Comparison of ENCODE assay signal across 9 cellular contexts in the genomic region with DNA sequence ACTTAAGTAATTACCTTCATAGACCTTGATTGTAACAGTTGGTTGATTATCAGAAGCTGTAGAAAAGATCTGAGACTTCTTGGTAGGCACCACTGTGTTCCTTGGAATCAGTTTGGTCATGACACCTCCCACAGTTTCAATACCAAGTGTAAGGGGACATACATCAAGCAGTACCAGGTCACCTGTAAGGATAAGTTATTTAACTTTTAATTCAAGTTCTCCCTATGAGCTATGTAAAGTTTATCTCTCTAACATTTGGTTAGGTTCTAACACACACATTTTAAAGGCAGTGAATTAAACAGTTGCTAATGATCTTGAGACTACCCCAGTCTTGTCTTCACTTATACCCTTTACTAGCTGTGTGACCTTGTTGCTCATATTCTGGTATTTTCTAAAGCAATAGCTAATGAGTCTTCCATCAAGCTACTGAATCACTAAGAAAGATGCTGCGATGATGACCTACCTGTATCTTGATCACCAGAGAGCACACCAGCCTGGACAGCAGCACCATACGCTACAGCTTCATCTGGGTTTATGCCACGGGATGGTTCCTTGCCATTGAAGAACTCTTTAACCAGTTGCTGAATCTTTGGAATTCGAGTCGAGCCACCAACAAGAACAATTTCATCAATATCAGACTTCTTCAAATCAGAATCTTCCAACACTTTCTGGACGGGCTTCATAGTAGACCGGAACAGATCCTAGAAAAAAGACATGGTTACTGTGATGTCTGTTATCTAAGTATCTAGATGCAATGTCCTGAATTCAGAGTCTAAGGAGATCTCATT. TPM values are rescaled to one million over a fixed set of nuclear protein-coding genes. Genes with fewer than 3 reads are reported as not detected.
DNase-seq lines count a peak whose midpoint lies in the region; ATAC-seq and TF ChIP-seq lines count a peak whose summit lies in the region.
"Had no signal": no experiment of that assay in that cellular context is flagged by ENCODE, and none has a peak within 500 bp of the region (broad histone marks: within the 10 kb centered on the region; RNA-seq: fewer than 3 reads in every experiment).

No MANE protein-coding gene starts in this region.

- intact Hi-C loops in CD14-positive monocyte (cut with micrococcal nuclease), result loop anchor here in 1 of 2 donors (5.0 kb wide), 2 partner anchors 34 to 36 kb away; a partner anchor contains a TSS
- intact Hi-C loops in colonic mucosa (cut with DNase I), result no loop called here
- intact Hi-C loops in naive thymus-derived CD4-positive, alpha-beta T cell (cut with micrococcal nuclease), result no loop called here

- DNase-seq in CD14-positive monocyte (ENCODE audit: low spot score) (no peak), MM.1S (no peak), colonic mucosa (no peak), medulla oblongata (ENCODE audit: extremely low spot score) (no peak), glomerular visceral epithelial cell (ENCODE audit: extremely low spot score) (no peak)
- DNase-seq in naive thymus-derived CD4-positive, alpha-beta T cell, result no peak
- DNase-seq: cerebellar nuclear complex had no signal

- H3K4me2 ChIP-seq in MM.1S (ENCODE audit: low read depth, low read length), result peak overlapping the region; percentile 82

- H3K9me3 Mint-ChIP-seq in CD14-positive monocyte, result peaks cover 0 to 3% (median 0%) of the 10 kb centered on the region in 7 donors
- peaks cover 0 to 7% (median 0%) of the 10 kb centered on the region in 11 donors for H3K9me3 Mint-ChIP-seq in naive thymus-derived CD4-positive, alpha-beta T cell

- H3K9me2 ChIP-seq in MM.1S (replicated peaks; ENCODE audit: insufficient read depth, low read length), result no peaks in the 10 kb centered on the region

- peak overlapping the region in 1 of 2 donors; percentile 99 for H3K4me3 Mint-ChIP-seq in CD14-positive monocyte
- peak overlapping the region; percentile 94 to 99 (median 98) for H3K4me3 Mint-ChIP-seq in naive thymus-derived CD4-positive, alpha-beta T cell

- H3K4me1 Mint-ChIP-seq in CD14-positive monocyte, result peaks cover 54% of the 10 kb centered on the region
- H3K4me1 Mint-ChIP-seq in naive thymus-derived CD4-positive, alpha-beta T cell, result peaks cover 34 to 63% (median 59%) of the 10 kb centered on the region in 7 donors

- no peak overlapping the region for H3K9ac ChIP-seq in MM.1S (ENCODE audit: low read length)
- peak overlapping the region in 1 of 2 donors; percentile 31 for H3K9ac ChIP-seq in colonic mucosa (ENCODE audit: low read depth in 2 of 2, low read length in 2 of 2)

- H2AFZ ChIP-seq in MM.1S (ENCODE audit: low read length), result no peak overlapping the region

- peaks cover 46% of the 10 kb centered on the region for H3F3A ChIP-seq in MM.1S (ENCODE audit: insufficient read depth, low read length)

- H3K79me2 ChIP-seq in MM.1S (ENCODE audit: low read length), result peaks cover 62% of the 10 kb centered on the region

- peak overlapping the region; percentile 100; the same call in 1 of the 2 replicates for H3K4me3 ChIP-seq in MM.1S (ENCODE audit: low read length)
- H3K4me3 ChIP-seq in colonic mucosa, result peak overlapping the region; percentile 99
- peak overlapping the region; percentile 2 for H3K4me3 ChIP-seq in naive thymus-derived CD4-positive, alpha-beta T cell (ENCODE audit: low read length)

- H3K27me3 Mint-ChIP-seq in CD14-positive monocyte (ENCODE audit: low read depth in 3 of 3), result no peaks in the 10 kb centered on the region
- peaks cover 0 to 5% (median 0%) of the 10 kb centered on the region in 5 donors for H3K27me3 Mint-ChIP-seq in naive thymus-derived CD4-positive, alpha-beta T cell

- peaks cover 52 to 60% of the 10 kb centered on the region in 2 donors for H3K36me3 Mint-ChIP-seq in CD14-positive monocyte
- peaks cover 9 to 61% (median 36%) of the 10 kb centered on the region in 5 donors for H3K36me3 Mint-ChIP-seq in naive thymus-derived CD4-positive, alpha-beta T cell

- POLR2A ChIA-PET in naive thymus-derived CD4-positive, alpha-beta T cell (lab: Charles Lee), result interaction anchor here (0.7 to 5.5 kb wide), 5 partner anchors 13 to 68 kb away, joined by 4 to 37 read pairs (median 4); a partner anchor contains a TSS

- no peaks in the 10 kb centered on the region for H3K9me3 ChIP-seq in MM.1S (replicated peaks; ENCODE audit: insufficient read depth, low read length)
- H3K9me3 ChIP-seq in colonic mucosa, result no peaks in the 10 kb centered on the region
- no peaks in the 10 kb centered on the region for H3K9me3 ChIP-seq in naive thymus-derived CD4-positive, alpha-beta T cell (ENCODE audit: control insufficient read depth in 2 of 3, low read length in 3 of 3)

- no peaks in the 10 kb centered on the region for H3K27me3 ChIP-seq in MM.1S (replicated peaks; ENCODE audit: insufficient read depth, low read length)
- H3K27me3 ChIP-seq in colonic mucosa, result no peaks in the 10 kb centered on the region
- H3K27me3 ChIP-seq in naive thymus-derived CD4-positive, alpha-beta T cell (ENCODE audit: control insufficient read depth in 2 of 2, insufficient read depth in 2 of 2, low read length in 2 of 2), result no peaks in the 10 kb centered on the region

- H3K27ac Mint-ChIP-seq in CD14-positive monocyte, result peak overlapping the region in 6 of 7 donors; percentile 52 to 77 (median 60)
- peak overlapping the region; percentile 15 to 100 (median 68) for H3K27ac Mint-ChIP-seq in naive thymus-derived CD4-positive, alpha-beta T cell

- H3K27ac ChIP-seq in MM.1S (ENCODE audit: low read length) (no peak overlapping the region), colonic mucosa (no peak overlapping the region)
- peak overlapping the region; percentile 37 for H3K27ac ChIP-seq in naive thymus-derived CD4-positive, alpha-beta T cell (ENCODE audit: low read depth, low read length)

- H3K4me1 ChIP-seq in MM.1S (ENCODE audit: low read length) (peaks cover 14% of the 10 kb centered on the region; the same call in 1 of the 2 replicates), colonic mucosa (peaks cover 20% of the 10 kb centered on the region)
- H3K4me1 ChIP-seq in naive thymus-derived CD4-positive, alpha-beta T cell (ENCODE audit: control insufficient read depth in 2 of 2, insufficient read depth in 2 of 2, low read length in 2 of 2), result peaks cover 48 to 50% of the 10 kb centered on the region in 2 donors

- peaks cover 18% of the 10 kb centered on the region for H3K36me3 ChIP-seq in MM.1S (replicated peaks; ENCODE audit: insufficient read depth, low read length)
- H3K36me3 ChIP-seq in colonic mucosa, result peaks cover 14% of the 10 kb centered on the region
- H3K36me3 ChIP-seq in naive thymus-derived CD4-positive, alpha-beta T cell (ENCODE audit: control insufficient read depth in 2 of 3, insufficient read depth in 3 of 3, low read length in 3 of 3), result peaks cover 24 to 63% (median 33%) of the 10 kb centered on the region in 3 experiments

- no peak for TF ChIP-seq CTCF in CD14-positive monocyte (IDR thresholded peaks at IDR 0.05)
- TF ChIP-seq CTCF in MM.1S (IDR thresholded peaks at IDR 0.05; ENCODE audit: low read length), result no peak
- TF ChIP-seq CTCF in colonic mucosa (IDR thresholded peaks at IDR 0.05), result no peak

- CTCF ChIA-PET in naive thymus-derived CD4-positive, alpha-beta T cell (lab: Charles Lee), result no interaction called here

- no peak for ATAC-seq in naive thymus-derived CD4-positive, alpha-beta T cell
- ATAC-seq in GM18519 (IDR thresholded peaks at IDR 0.05; ENCODE audit: low FRiP score, unreplicated experiment) (no peak), GM21723 (IDR thresholded peaks at IDR 0.05; ENCODE audit: unreplicated experiment) (no peak)

- peaks cover 34% of the 10 kb centered on the region for H4K20me1 ChIP-seq in MM.1S (ENCODE audit: insufficient read depth, low read length)

RNA-seq across cellular contexts. Expression of a gene that starts 2.8 kb away (rescaled TPM):
- 100 to 1,000 TPM; 105 to 156 TPM for polyA plus RNA-seq in CD14-positive monocyte
- 100 to 1,000 TPM; 281 to 441 TPM for total RNA-seq in colonic mucosa
- total RNA-seq in naive thymus-derived CD4-positive, alpha-beta T cell, result 100 to 1,000 TPM; 127 to 248 (median 155) TPM
- 100 to 1,000 TPM; 136 to 207 TPM for polyA plus RNA-seq in naive thymus-derived CD4-positive, alpha-beta T cell

RNA-seq across cellular contexts. Expression of a gene that starts 23.3 kb away (rescaled TPM):
- 10 to 100 TPM; 30.5 to 49.2 TPM for polyA plus RNA-seq in CD14-positive monocyte
- 10 to 100 TPM; 38.9 to 42.0 TPM for total RNA-seq in colonic mucosa
- total RNA-seq in naive thymus-derived CD4-positive, alpha-beta T cell, result 10 to 100 TPM; 57.3 to 68.9 (median 65.0) TPM
- 10 to 100 TPM; 39.6 to 61.1 TPM for polyA plus RNA-seq in naive thymus-derived CD4-positive, alpha-beta T cell

RNA-seq across cellular contexts. Expression of a gene that starts 38.0 kb away (rescaled TPM):
- 10 to 100 TPM; 17.5 to 18.5 TPM for polyA plus RNA-seq in CD14-positive monocyte
- 10 to 100 TPM in 1 of 2 donors, 1 to 10 TPM in 1; 8.0 to 17.2 TPM for total RNA-seq in colonic mucosa
- total RNA-seq in naive thymus-derived CD4-positive, alpha-beta T cell, result 10 to 100 TPM; 10.7 to 19.5 (median 15.1) TPM
- 10 to 100 TPM; 31.1 to 52.5 TPM for polyA plus RNA-seq in naive thymus-derived CD4-positive, alpha-beta T cell

RNA-seq across cellular contexts. Expression of a gene that starts 48.7 kb away (rescaled TPM):
- polyA plus RNA-seq in CD14-positive monocyte, result 10 to 100 TPM; 36.9 to 48.1 TPM
- total RNA-seq in colonic mucosa, result 10 to 100 TPM; 48.2 to 54.7 TPM
- total RNA-seq in naive thymus-derived CD4-positive, alpha-beta T cell, result 10 to 100 TPM; 32.9 to 54.2 (median 49.5) TPM
- polyA plus RNA-seq in naive thymus-derived CD4-positive, alpha-beta T cell, result 10 to 100 TPM; 54.3 to 56.5 TPM

Comparison
In these comparisons a context has a peak if more than half of its experiments do, and no peak if none do; other contexts are left out.
1. H3K4me3 ChIP-seq: peak in every context shown above with its lines; median percentile 100 in MM.1S; 99 in colonic mucosa; 2 in naive thymus-derived CD4-positive, alpha-beta T cell.